ENCODE assay signal across 8 cellular contexts in the genomic region with DNA sequence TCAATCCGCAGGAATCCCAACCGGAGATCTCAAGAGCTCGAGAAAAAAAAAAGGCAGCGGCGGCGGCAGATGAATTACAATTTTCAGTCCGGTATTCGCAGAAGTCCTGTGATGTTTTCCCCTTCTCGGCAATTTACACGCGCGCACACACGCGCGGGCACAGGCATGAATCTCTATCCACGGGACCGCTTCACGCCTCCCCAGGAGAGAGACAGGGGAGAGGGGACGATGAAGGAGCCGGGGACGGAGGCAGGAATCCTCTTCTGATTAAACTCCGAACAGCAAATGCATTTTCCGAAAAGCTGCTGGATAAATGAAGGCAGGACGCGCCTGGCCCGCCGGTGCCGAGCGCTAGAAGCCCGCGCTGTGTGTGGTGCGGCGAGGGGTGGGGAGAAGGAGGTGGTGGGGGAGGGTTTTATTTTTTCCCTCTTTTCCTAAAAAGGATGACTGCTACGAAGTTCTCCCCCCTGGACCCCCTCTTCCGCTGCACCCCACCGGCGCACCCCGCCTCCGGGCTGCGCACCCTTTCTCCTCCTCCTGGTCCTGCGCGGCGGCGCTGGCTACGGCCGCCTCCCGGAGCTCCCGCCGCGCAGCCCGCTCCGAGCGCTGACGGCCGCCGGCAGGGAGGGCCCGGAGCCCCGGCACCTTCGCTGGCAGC. TPM values are rescaled to one million over a fixed set of nuclear protein-coding genes. Genes with fewer than 3 reads are reported as not detected.
DNase-seq lines count a peak whose midpoint lies in the region; ATAC-seq, FAIRE-seq and TF ChIP-seq lines count a peak whose summit lies in the region.

A gene (minus strand): TSS at position 387 of the 658 bp plus-strand sequence.

- H3K27me3 ChIP-seq in BLaER1 (no peaks in the 10 kb centered on the region), RWPE2 (ENCODE audit: insufficient read depth, poor library complexity, severe bottlenecking) (peaks cover 33% of the 10 kb centered on the region), bronchial epithelial cell (ENCODE audit: control insufficient read depth, insufficient read depth, low read length) (peaks cover 1% of the 10 kb centered on the region), keratinocyte (ENCODE audit: control insufficient read depth, extremely low read depth, insufficient read depth, low read length) (peaks cover 10% of the 10 kb centered on the region), small intestine (ENCODE audit: control insufficient read depth in 2 of 2, insufficient read depth in 2 of 2, low read length in 2 of 2) (no peaks in the 10 kb centered on the region)

- peak within 1 kb of the TSS; percentile 82 for H2AFZ ChIP-seq in keratinocyte (ENCODE audit: control insufficient read depth, low read length)

- WGBS in small intestine, 3 donors: 0% methylated on average over 39 to 59 of the region's 59 CpGs

- H3K9ac ChIP-seq in BLaER1 (peak within 1 kb of the TSS; percentile 97), keratinocyte (ENCODE audit: control insufficient read depth, extremely low read depth, insufficient read depth, low read length) (peak within 1 kb of the TSS; percentile 76)

- no peak for TF ChIP-seq CTCF in RWPE2 (IDR thresholded peaks at IDR 0.05; ENCODE audit: poor library complexity, severe bottlenecking)
- no peak for TF ChIP-seq CTCF in bronchial epithelial cell (IDR thresholded peaks at IDR 0.05; ENCODE audit: insufficient read depth, low read length, severe bottlenecking)
- no peak for TF ChIP-seq CTCF in keratinocyte (optimal IDR thresholded peaks at IDR 0.05 in 1 of 3, IDR thresholded peaks at IDR 0.05 in 1 of 3, conservative IDR thresholded peaks at IDR 0.05 in 1 of 3; ENCODE audit: extremely low read depth in 1 of 3, insufficient read depth in 2 of 3, low read length in 3 of 3)

- H3K36me3 ChIP-seq in BLaER1 (no peaks in the 10 kb centered on the region), RWPE2 (ENCODE audit: low read depth) (no peaks in the 10 kb centered on the region), bronchial epithelial cell (ENCODE audit: control insufficient read depth, insufficient read depth, low read length) (no peaks in the 10 kb centered on the region), keratinocyte (ENCODE audit: control insufficient read depth in 2 of 2, extremely low read depth in 1 of 2, insufficient read depth in 2 of 2, low read length in 2 of 2) (no peaks in the 10 kb centered on the region), small intestine (ENCODE audit: control insufficient read depth in 2 of 2, insufficient read depth in 2 of 2, low read length in 2 of 2) (no peaks in the 10 kb centered on the region)

- H3K4me2 ChIP-seq in BLaER1 (peak within 1 kb of the TSS; percentile 97), keratinocyte (ENCODE audit: control insufficient read depth, extremely low read depth, insufficient read depth, low read depth, low read length) (peak within 1 kb of the TSS; percentile 95)

- ATAC-seq in GM19043 (IDR thresholded peaks at IDR 0.05; ENCODE audit: low read depth, unreplicated experiment): peak; percentile 2
- peak; percentile 0 for ATAC-seq in HG03442 (IDR thresholded peaks at IDR 0.05; ENCODE audit: unreplicated experiment)
- peak; percentile 56 for ATAC-seq in RWPE2 (ENCODE audit: low read depth)

- H3K27ac ChIP-seq in BLaER1: peak within 1 kb of the TSS; percentile 97
- peak within 1 kb of the TSS; percentile 29 for H3K27ac ChIP-seq in RWPE2 (ENCODE audit: poor library complexity, severe bottlenecking)
- H3K27ac ChIP-seq in keratinocyte (ENCODE audit: control insufficient read depth, insufficient read depth, low read length): peak within 1 kb of the TSS; percentile 39
- peak within 1 kb of the TSS; percentile 30 to 91 for H3K27ac ChIP-seq in small intestine (ENCODE audit: low read depth in 1 of 2, low read length in 1 of 2)

- H3K9me1 ChIP-seq in keratinocyte (ENCODE audit: control insufficient read depth, extremely low read depth, insufficient read depth, low read length): no peaks in the 10 kb centered on the region

- H3K79me2 ChIP-seq in keratinocyte (ENCODE audit: control insufficient read depth, insufficient read depth, low read length): no peaks in the 10 kb centered on the region

- H3K4me1 ChIP-seq in BLaER1 (peaks cover 45% of the 10 kb centered on the region), RWPE2 (ENCODE audit: insufficient read depth, poor library complexity, severe bottlenecking) (peaks cover 4% of the 10 kb centered on the region), keratinocyte (ENCODE audit: control insufficient read depth, extremely low read depth, insufficient read depth, low read length) (peaks cover 20% of the 10 kb centered on the region), small intestine (ENCODE audit: control insufficient read depth in 2 of 2, insufficient read depth in 1 of 2, low read depth in 1 of 2, low read length in 1 of 2) (peaks cover 0 to 11% of the 10 kb centered on the region in 2 donors)

- FAIRE-seq in bronchial epithelial cell (lab: Jason Lieb, UNC) (no peak), keratinocyte (lab: Jason Lieb, UNC) (no peak), small intestine (lab: Jason Lieb, UNC) (no peak)

- DNase-seq in RWPE2 (ENCODE audit: low spot score) (no peak), bronchial epithelial cell (ENCODE audit: low read depth) (no peak), keratinocyte (ENCODE audit: low read depth, low spot score) (no peak), small intestine (peak; percentile 38)
- no peak for DNase-seq in activated effector memory CD4-positive, alpha-beta T cell treated with anti-CD3 and anti-CD28 coated beads, Interleukin-2, amount 50 U/mL, for 16 hours

- H3K4me3 ChIP-seq in BLaER1: peak within 1 kb of the TSS; percentile 92
- H3K4me3 ChIP-seq in RWPE2 (ENCODE audit: severe bottlenecking): peak within 1 kb of the TSS; percentile 55
- H3K4me3 ChIP-seq in bronchial epithelial cell (ENCODE audit: low read depth, low read length): peak within 1 kb of the TSS; percentile 64
- peak within 1 kb of the TSS; percentile 49 to 84 (median 74) for H3K4me3 ChIP-seq in keratinocyte (ENCODE audit: control insufficient read depth in 2 of 3, extremely low read depth in 1 of 3, insufficient read depth in 2 of 3, low read depth in 1 of 3, low read length in 3 of 3)
- H3K4me3 ChIP-seq in small intestine (ENCODE audit: low read depth in 1 of 2, low read length in 2 of 2): peak within 1 kb of the TSS; percentile 85 to 94

- dilution Hi-C loops in keratinocyte (cut with MboI; ENCODE audit: extremely low pct_ligation_motif_present, low sequenced_read_pairs): loop anchor here (25.0 kb wide), 1 partner anchor 307 kb away; no protein-coding TSS in a partner anchor

- H4K20me1 ChIP-seq in BLaER1 (peaks cover 43% of the 10 kb centered on the region), keratinocyte (ENCODE audit: control insufficient read depth, extremely low read depth, insufficient read depth, low read length) (no peaks in the 10 kb centered on the region)

- H3K9me3 ChIP-seq in BLaER1 (no peaks in the 10 kb centered on the region), RWPE2 (ENCODE audit: severe bottlenecking) (no peaks in the 10 kb centered on the region), keratinocyte (ENCODE audit: control insufficient read depth, low read depth, low read length) (no peaks in the 10 kb centered on the region), small intestine (ENCODE audit: control insufficient read depth, low read depth) (no peaks in the 10 kb centered on the region)

RNA-seq across cellular contexts. Expression of the gene that starts here (rescaled TPM):
- total RNA-seq in bronchial epithelial cell: 1.5 and 2.4 TPM in 2 replicates
- polyA plus RNA-seq in keratinocyte (0.09 to 0.36 TPM (median 0.30 TPM) in 3 replicates), small intestine (1 to 10 TPM in 2 of 3 donors, under 1 TPM in 1; 0.89 to 5.4 (median 2.2) TPM)
- 0.31 TPM for polyA plus RNA-seq in keratinocyte (2011; ENCODE audit: low read depth)
- polyA plus RNA-seq in keratinocyte (2011; cell fraction: cytosol; rRNA removed): 0.11 and 0.13 TPM in 2 replicates
- 0.23 and 0.43 TPM in 2 replicates for polyA plus RNA-seq in keratinocyte (2011; cell fraction: nucleus; rRNA removed)
- 0.30 and 0.39 TPM in 2 replicates for polyA plus RNA-seq in keratinocyte (2012; ENCODE audit: low replicate concordance)
- polyA minus RNA-seq in keratinocyte: 0.23 to 0.36 TPM (median 0.32 TPM) in 3 replicates
- 0.38 TPM for polyA minus RNA-seq in keratinocyte (2011; cell fraction: cytosol; rRNA and poly(A)+ RNA removed)
- 0.53 and 0.54 TPM in 2 replicates for polyA minus RNA-seq in keratinocyte (2011; cell fraction: nucleus; rRNA and poly(A)+ RNA removed)

Comparison
In these comparisons a context has a peak if more than half of its experiments do, and no peak if none do; other contexts are left out.
1. H3K27ac ChIP-seq: peak in every context shown above with its lines; median percentile 97 in BLaER1; 60 in small intestine; 39 in keratinocyte; 29 in RWPE2.
2. ATAC-seq: peak in every context shown above with its lines; median percentile 56 in RWPE2; 2 in GM19043; 0 in HG03442.